In the genomic region with DNA sequence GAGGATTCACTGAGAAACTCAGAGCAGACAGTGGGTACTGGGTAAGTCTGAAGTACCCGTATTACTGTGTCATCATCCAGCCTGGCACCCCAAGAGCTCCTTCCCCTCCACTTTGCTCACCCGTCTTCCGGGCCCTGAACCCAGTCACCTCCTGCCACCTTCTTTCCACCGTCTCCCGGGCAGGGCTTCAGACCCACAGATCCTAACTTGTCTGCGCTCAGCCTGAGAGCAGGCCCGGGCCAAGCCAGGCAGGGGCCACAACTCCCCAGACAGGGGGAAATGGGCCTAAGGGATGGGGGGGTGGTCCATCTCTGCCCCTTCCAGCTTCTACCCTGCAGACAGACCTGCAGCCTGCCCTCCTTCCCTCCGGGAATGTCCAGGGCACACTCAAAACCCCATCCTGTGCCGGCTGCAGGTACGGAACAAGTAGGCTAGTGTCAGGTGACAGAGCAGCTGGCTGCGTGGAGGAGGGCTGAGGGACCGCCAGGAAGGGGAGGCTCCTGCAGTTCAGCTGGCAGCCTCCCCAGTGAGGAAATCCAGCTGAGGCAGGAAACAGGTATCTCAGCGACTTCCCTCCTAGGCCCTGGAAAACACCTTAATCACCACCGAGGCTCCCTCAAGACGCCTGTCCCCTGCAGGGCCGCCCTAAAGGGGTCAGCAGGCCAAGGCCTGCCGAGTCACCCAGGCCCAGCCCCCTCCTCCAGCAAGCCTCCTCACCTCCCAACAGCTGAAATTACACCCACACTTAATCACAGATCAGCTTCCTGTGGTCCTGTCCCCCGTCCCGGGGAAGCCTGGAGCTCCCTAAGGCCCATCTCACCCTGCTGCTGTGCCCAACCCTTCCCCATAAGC, we compare ENCODE assay signal across 8 cellular contexts. TPM values are rescaled to one million over a fixed set of nuclear protein-coding genes. Genes with fewer than 3 reads are reported as not detected.
DNase-seq lines count a peak whose midpoint lies in the region; ATAC-seq and TF ChIP-seq lines count a peak whose summit lies in the region.

No MANE protein-coding gene starts in this region.

- POLR2A ChIA-PET in activated CD4-positive, alpha-beta T cell treated with anti-CD3 and anti-CD28 coated beads, Interleukin-2, amount 10 ng/mL, durations not matched to agents 7 days and 5 days (lab: Charles Lee), result no interaction called here

- peak overlapping the region; percentile 24 for H3K9ac ChIP-seq in iPS-15b (ENCODE audit: low read depth, low read length)

- H3K27me3 Mint-ChIP-seq in activated CD4-positive, alpha-beta T cell treated with anti-CD3 and anti-CD28 coated beads, Interleukin-2, amount 10 ng/mL, durations not matched to agents 7 days and 5 days, result peaks cover 18% of the 10 kb centered on the region

- no peak for TF ChIP-seq POLR2A in stomach (IDR thresholded peaks at IDR 0.05)

- no peak overlapping the region for H3K4me3 ChIP-seq in WERI-Rb-1 (ENCODE audit: low read depth, low read length)
- H3K4me3 ChIP-seq in iPS-15b (ENCODE audit: low read depth, low read length), result no peak overlapping the region
- H3K4me3 ChIP-seq in stomach, result peak overlapping the region; percentile 74 to 83 (median 78)
- H3K4me3 ChIP-seq in effector memory CD4-positive, alpha-beta T cell (ENCODE audit: insufficient read depth, low read depth, low read length, poor library complexity, severe bottlenecking), result no peak overlapping the region

- no peak for ATAC-seq in GM19463 (IDR thresholded peaks at IDR 0.05; ENCODE audit: unreplicated experiment)
- no peak for ATAC-seq in HG03571 (IDR thresholded peaks at IDR 0.05; ENCODE audit: unreplicated experiment)

- no peaks in the 10 kb centered on the region for H3K36me3 ChIP-seq in WERI-Rb-1
- H3K36me3 ChIP-seq in iPS-15b (ENCODE audit: control insufficient read depth, insufficient read depth, low read length), result peaks cover 7% of the 10 kb centered on the region
- peaks cover 0 to 3% (median 0%) of the 10 kb centered on the region in 4 donors for H3K36me3 ChIP-seq in stomach
- H3K36me3 ChIP-seq in effector memory CD4-positive, alpha-beta T cell (ENCODE audit: control insufficient read depth, insufficient read depth, low read length), result no peaks in the 10 kb centered on the region

- intact Hi-C loops in stomach (cut with DNase I; ENCODE audit: low total_unique reads), result no loop called here

- H3K9me3 ChIP-seq in WERI-Rb-1 (ENCODE audit: severe bottlenecking) (no peaks in the 10 kb centered on the region), iPS-15b (ENCODE audit: control insufficient read depth, insufficient read depth, low read length) (no peaks in the 10 kb centered on the region), stomach (no peaks in the 10 kb centered on the region)
- no peaks in the 10 kb centered on the region for H3K9me3 ChIP-seq in effector memory CD4-positive, alpha-beta T cell (ENCODE audit: control insufficient read depth, low read length)

- H3K27me3 ChIP-seq in WERI-Rb-1 (ENCODE audit: insufficient read depth, low read depth, severe bottlenecking) (no peaks in the 10 kb centered on the region), iPS-15b (ENCODE audit: control insufficient read depth, insufficient read depth, low read length) (peaks cover under 1% of the 10 kb centered on the region), stomach (no peaks in the 10 kb centered on the region)
- H3K27me3 ChIP-seq in effector memory CD4-positive, alpha-beta T cell (replicated peaks; ENCODE audit: control insufficient read depth, insufficient read depth, low read length, poor library complexity, severe bottlenecking), result no peaks in the 10 kb centered on the region

- no peaks in the 10 kb centered on the region for H3K9me3 Mint-ChIP-seq in activated CD4-positive, alpha-beta T cell treated with anti-CD3 and anti-CD28 coated beads, Interleukin-2, amount 10 ng/mL, durations not matched to agents 7 days and 5 days

- peaks cover 11% of the 10 kb centered on the region for H3K4me1 Mint-ChIP-seq in activated CD4-positive, alpha-beta T cell treated with anti-CD3 and anti-CD28 coated beads, Interleukin-2, amount 10 ng/mL, durations not matched to agents 7 days and 5 days

- TF ChIP-seq EP300 in stomach (IDR thresholded peaks at IDR 0.05), result no peak

- DNase-seq in KBM-7, result peak; percentile 55
- peak; percentile 48 for DNase-seq in WERI-Rb-1
- peak; percentile 91 for DNase-seq in stomach
- no peak for DNase-seq in activated CD4-positive, alpha-beta T cell treated with anti-CD3 and anti-CD28 coated beads, Interleukin-2, amount 10 ng/mL, durations not matched to agents 7 days and 5 days
- DNase-seq in effector memory CD4-positive, alpha-beta T cell, result no peak

- peaks cover 3% of the 10 kb centered on the region for H3K36me3 Mint-ChIP-seq in activated CD4-positive, alpha-beta T cell treated with anti-CD3 and anti-CD28 coated beads, Interleukin-2, amount 10 ng/mL, durations not matched to agents 7 days and 5 days (ENCODE audit: low read depth)

- in situ Hi-C loops in KBM-7 (cut with MboI; ENCODE audit: low pct_unique_long_range_greater_than_20kb, low sequenced_read_pairs), result no loop called here

- H3K4me3 Mint-ChIP-seq in activated CD4-positive, alpha-beta T cell treated with anti-CD3 and anti-CD28 coated beads, Interleukin-2, amount 10 ng/mL, durations not matched to agents 7 days and 5 days, result no peak overlapping the region

- H3K27ac ChIP-seq in WERI-Rb-1 (peak overlapping the region; percentile 53), stomach (peak overlapping the region; percentile 53 to 97 (median 95))
- H3K27ac ChIP-seq in effector memory CD4-positive, alpha-beta T cell (ENCODE audit: insufficient read depth, low read length, poor library complexity, severe bottlenecking), result no peak overlapping the region

- peaks cover 8% of the 10 kb centered on the region for H3K4me1 ChIP-seq in iPS-15b (ENCODE audit: control insufficient read depth, insufficient read depth, low read length)
- peaks cover 75 to 91% (median 84%) of the 10 kb centered on the region in 4 donors for H3K4me1 ChIP-seq in stomach
- H3K4me1 ChIP-seq in effector memory CD4-positive, alpha-beta T cell (ENCODE audit: control insufficient read depth, insufficient read depth, low read length, poor library complexity, severe bottlenecking), result no peaks in the 10 kb centered on the region

- 23 to 31% (median 27%) methylated on average over 14 to 19 of the region's 19 CpGs for WGBS in stomach, 5 donors

- TF ChIP-seq CTCF in WERI-Rb-1 (IDR thresholded peaks at IDR 0.05; ENCODE audit: low read depth, low read length) (no peak), stomach (IDR thresholded peaks at IDR 0.05) (no peak)

- H3K27ac Mint-ChIP-seq in activated CD4-positive, alpha-beta T cell treated with anti-CD3 and anti-CD28 coated beads, Interleukin-2, amount 10 ng/mL, durations not matched to agents 7 days and 5 days, result no peak overlapping the region

- CTCF ChIA-PET in activated CD4-positive, alpha-beta T cell treated with anti-CD3 and anti-CD28 coated beads, Interleukin-2, amount 10 ng/mL, durations not matched to agents 7 days and 5 days (lab: Charles Lee), result interaction anchor here (0.6 to 0.9 kb wide), 3 partner anchors 10 to 834 kb away, joined by 3 to 4 read pairs (median 3); no protein-coding TSS in a partner anchor

RNA-seq across cellular contexts. Expression of a gene that starts 3.5 kb away (rescaled TPM):
- 100 to 1,000 TPM in 4 of 5 donors, 10 to 100 TPM in 1; 88.7 to 504 (median 186) TPM for total RNA-seq in stomach
- 10 to 100 TPM; 21.7 to 98.5 (median 62.1) TPM for polyA plus RNA-seq in stomach
- total RNA-seq in activated CD4-positive, alpha-beta T cell treated with anti-CD3 and anti-CD28 coated beads, Interleukin-2, amount 10 ng/mL, durations not matched to agents 7 days and 5 days, result 1 to 10 TPM; 1.9 to 2.3 TPM

RNA-seq across cellular contexts. Expression of a gene that starts 43.2 kb away (rescaled TPM):
- total RNA-seq in stomach, result 10 to 100 TPM in 1 of 5 donors, not detected in 4; 84.3 TPM
- polyA plus RNA-seq in stomach, result 10 to 100 TPM in 2 of 3 donors, 1 to 10 TPM in 1; 6.1 to 37.8 (median 18.6) TPM
- total RNA-seq in activated CD4-positive, alpha-beta T cell treated with anti-CD3 and anti-CD28 coated beads, Interleukin-2, amount 10 ng/mL, durations not matched to agents 7 days and 5 days, result not detected

Comparison
In these comparisons a context has a peak if more than half of its experiments do, and no peak if none do; other contexts are left out.
1. DNase-seq: peak in KBM-7 (single experiment), WERI-Rb-1 (single experiment) and stomach (single experiment); none in activated CD4-positive, alpha-beta T cell treated with anti-CD3 and anti-CD28 coated beads, Interleukin-2, amount 10 ng/mL, durations not matched to agents 7 days and 5 days (single experiment) and effector memory CD4-positive, alpha-beta T cell (0 of 3).
2. H3K4me3 ChIP-seq: peak in stomach (4 of 4); none in WERI-Rb-1 (single experiment), iPS-15b (single experiment) and effector memory CD4-positive, alpha-beta T cell (single experiment).
3. RNA of a gene that starts 3.5 kb away (total RNA-seq): 88.7 to 504 TPM in stomach; 1.9 to 2.3 TPM in activated CD4-positive, alpha-beta T cell treated with anti-CD3 and anti-CD28 coated beads, Interleukin-2, amount 10 ng/mL, durations not matched to agents 7 days and 5 days; every median in the first group is over 10 times any median in the second.